15 cellular contexts compared by ENCODE assay signal in genomic region chr3:24400015-24400414, GRCh38.
"Had no signal": no experiment of that assay in that cellular context is flagged by ENCODE, and none has a peak within 500 bp of the region (broad histone marks: within the 10 kb centered on the region; RNA-seq: fewer than 3 reads in every experiment).

No MANE protein-coding gene starts in this region.

- H3K4me1 Mint-ChIP-seq: activated B cell treated with CpG ODN at 0.5 μM for 24 hours; activated naive CD4-positive, alpha-beta T cell treated with anti-CD3 and anti-CD28 coated beads, Interleukin-2, amount 50 U/mL, for 24 hours had no signal

- H3K27me3 ChIP-seq: right lobe of liver, suprapubic skin, upper lobe of right lung had no signal

- H3K4me1 ChIP-seq: upper lobe of right lung had no signal

- H3K36me3 Mint-ChIP-seq: activated naive CD4-positive, alpha-beta T cell treated with anti-CD3 and anti-CD28 coated beads, Interleukin-2, amount 50 U/mL, for 24 hours; naive B cell had no signal

- H3K9me3 Mint-ChIP-seq: activated B cell treated with CpG ODN at 0.5 μM for 24 hours; activated naive CD4-positive, alpha-beta T cell treated with anti-CD3 and anti-CD28 coated beads, Interleukin-2, amount 50 U/mL, for 24 hours; activated T-helper 2 cell treated with anti-CD3 and anti-CD28 coated beads, Interferon-gamma antibody, Interleukin-2, Interleukin-4, amounts not matched to agents 10 μg/mL and 5 μg/mL and 100 μg/mL, durations not matched to agents 14 hours and 24 hours and 36 hours; stimulated activated naive B cell treated with anti-CD40 and anti-IgM and Interleukin-4, amounts not matched to agents 10 μg/mL and 1 μg/mL and 100 μg/mL, for 72 hours; T-helper 1 cell treated with Interleukin-12 subunit alpha and Interleukin-12 subunit beta and Interleukin-4 antibody, amounts not matched to agents 30 μg/mL and 1 μg/mL, for 36 hours had no signal

- DNase-seq: activated B cell treated with CpG ODN at 0.5 μM for 24 hours; activated CD4-positive, alpha-beta T cell treated with anti-CD3 and anti-CD28 coated beads, Interleukin-2, amount 50 U/mL, for 1 hour; activated T-cell treated with anti-CD3 and anti-CD28 coated beads for 4 hours; dermis blood vessel endothelial cell; hypothalamus; naive B cell; right lobe of liver; stimulated activated CD4-positive, alpha-beta T cell treated with anti-CD3 and anti-CD28 coated beads, Interleukin-2, amount 100 ng/mL, for 24 hours; stimulated activated naive B cell treated with anti-CD40 and anti-IgM and Interleukin-4, amounts not matched to agents 10 μg/mL and 1 μg/mL and 100 μg/mL, for 72 hours; upper lobe of right lung had no signal

- H3K27ac ChIP-seq: right lobe of liver, suprapubic skin, upper lobe of right lung had no signal

- H3K36me3 ChIP-seq: right lobe of liver, suprapubic skin, upper lobe of right lung had no signal

- H3K9me3 ChIP-seq: right lobe of liver, suprapubic skin, upper lobe of right lung had no signal

- H3K4me3 Mint-ChIP-seq: activated B cell treated with CpG ODN at 0.5 μM for 24 hours; activated naive CD4-positive, alpha-beta T cell treated with anti-CD3 and anti-CD28 coated beads, Interleukin-2, amount 50 U/mL, for 24 hours; naive B cell; stimulated activated naive B cell treated with anti-CD40 and anti-IgM and Interleukin-4, amounts not matched to agents 10 μg/mL and 1 μg/mL and 100 μg/mL, for 72 hours; T-helper 1 cell treated with Interleukin-12 subunit alpha and Interleukin-12 subunit beta and Interleukin-4 antibody, amounts not matched to agents 30 μg/mL and 1 μg/mL, for 36 hours had no signal

- H3K4me3 ChIP-seq: lung, right lobe of liver, suprapubic skin, upper lobe of right lung had no signal

- H3K27ac Mint-ChIP-seq: activated B cell treated with CpG ODN at 0.5 μM for 24 hours; activated naive CD4-positive, alpha-beta T cell treated with anti-CD3 and anti-CD28 coated beads, Interleukin-2, amount 50 U/mL, for 24 hours; activated T-helper 2 cell treated with anti-CD3 and anti-CD28 coated beads, Interferon-gamma antibody, Interleukin-2, Interleukin-4, amounts not matched to agents 10 μg/mL and 5 μg/mL and 100 μg/mL, durations not matched to agents 14 hours and 24 hours and 36 hours; naive B cell; stimulated activated naive B cell treated with anti-CD40 and anti-IgM and Interleukin-4, amounts not matched to agents 10 μg/mL and 1 μg/mL and 100 μg/mL, for 72 hours; T-helper 1 cell treated with Interleukin-12 subunit alpha and Interleukin-12 subunit beta and Interleukin-4 antibody, amounts not matched to agents 30 μg/mL and 1 μg/mL, for 36 hours had no signal

- H3K27me3 Mint-ChIP-seq: activated B cell treated with CpG ODN at 0.5 μM for 24 hours; activated naive CD4-positive, alpha-beta T cell treated with anti-CD3 and anti-CD28 coated beads, Interleukin-2, amount 50 U/mL, for 24 hours; naive B cell; stimulated activated naive B cell treated with anti-CD40 and anti-IgM and Interleukin-4, amounts not matched to agents 10 μg/mL and 1 μg/mL and 100 μg/mL, for 72 hours had no signal
